Comparison of ENCODE assay signal across 1 cellular context in genomic region chr11:124898711-124899110, GRCh38.
A peak's percentile ranks its signal among the peaks of the same experiment; 100 is the strongest.
TF ChIP-seq lines count a peak whose summit lies in the region.

No MANE protein-coding gene starts in this region.

TF ChIP-seq in HepG2, 621 proteins besides CTCF, POLR2A, EP300 and RAD21 (continued from another document and continues in another):
- no peak for TF ChIP-seq AHDC1 (CRISPR knock-in tag; IDR thresholded peaks at IDR 0.05; ENCODE audit: borderline replicate concordance)
- no peak for TF ChIP-seq ZSCAN20 (CRISPR knock-in tag; IDR thresholded peaks at IDR 0.05; ENCODE audit: borderline replicate concordance)
- no peak for TF ChIP-seq THRA (CRISPR knock-in tag; IDR thresholded peaks at IDR 0.05; ENCODE audit: borderline replicate concordance)
- TF ChIP-seq ZSCAN30 (CRISPR knock-in tag; IDR thresholded peaks at IDR 0.05), result no peak
- no peak for TF ChIP-seq NR0B2 (CRISPR knock-in tag; IDR thresholded peaks at IDR 0.05)
- TF ChIP-seq SRSF1 (optimal IDR thresholded peaks at IDR 0.05; ENCODE audit: low read depth, low read length), result no peak
- no peak for TF ChIP-seq ZIK1 (CRISPR knock-in tag; IDR thresholded peaks at IDR 0.05; ENCODE audit: borderline replicate concordance, low read depth)
- TF ChIP-seq SMARCC2 (IDR thresholded peaks at IDR 0.05), result no peak
- no peak for TF ChIP-seq ZNF383 (CRISPR knock-in tag; IDR thresholded peaks at IDR 0.05; ENCODE audit: borderline replicate concordance)
- no peak for TF ChIP-seq ZNF883 (CRISPR knock-in tag; IDR thresholded peaks at IDR 0.05; ENCODE audit: not compliant biosample characterization)
- TF ChIP-seq GZF1 (CRISPR knock-in tag; IDR thresholded peaks at IDR 0.05), result no peak
- TF ChIP-seq CEBPB (IDR thresholded peaks at IDR 0.05; ENCODE audit: borderline replicate concordance, low read depth, low read length), result no peak
- no peak for TF ChIP-seq PCBP2 (optimal IDR thresholded peaks at IDR 0.05; ENCODE audit: low read depth, low read length, poor library complexity, severe bottlenecking)
- no peak for TF ChIP-seq PRMT3 (CRISPR knock-in tag; IDR thresholded peaks at IDR 0.05; ENCODE audit: borderline replicate concordance, low read depth)
- TF ChIP-seq NR2F1 (CRISPR knock-in tag; IDR thresholded peaks at IDR 0.05), result no peak
- TF ChIP-seq ZNF460 (CRISPR knock-in tag; IDR thresholded peaks at IDR 0.05; ENCODE audit: borderline replicate concordance), result no peak
- no peak for TF ChIP-seq NFKBIZ (CRISPR knock-in tag; IDR thresholded peaks at IDR 0.05)
- TF ChIP-seq ZNF33A (CRISPR knock-in tag; IDR thresholded peaks at IDR 0.05; ENCODE audit: borderline replicate concordance), result no peak
- no peak for TF ChIP-seq HOXA9 (CRISPR knock-in tag; IDR thresholded peaks at IDR 0.05; ENCODE audit: borderline replicate concordance)
- no peak for TF ChIP-seq REPIN1 (CRISPR knock-in tag; IDR thresholded peaks at IDR 0.05; ENCODE audit: borderline replicate concordance, low read depth)
- TF ChIP-seq KMT2B (CRISPR knock-in tag; IDR thresholded peaks at IDR 0.05), result no peak
- no peak for TF ChIP-seq ZNF782 (CRISPR knock-in tag; IDR thresholded peaks at IDR 0.05; ENCODE audit: borderline replicate concordance)
- peak; percentile 68; the same call in 1 of the 2 replicates for TF ChIP-seq SKIL (CRISPR knock-in tag; IDR thresholded peaks at IDR 0.05; ENCODE audit: borderline replicate concordance)
- TF ChIP-seq FOXA1 (IDR thresholded peaks at IDR 0.05), result no peak
- peak; percentile 29; the same call in 1 of the 2 replicates for TF ChIP-seq FOXA1 (CRISPR knock-in tag; IDR thresholded peaks at IDR 0.05)
- no peak for TF ChIP-seq ZNF10 (CRISPR knock-in tag; IDR thresholded peaks at IDR 0.05; ENCODE audit: borderline replicate concordance, low read depth)
- peak; percentile 35; the same call in 1 of the 2 replicates for TF ChIP-seq TARDBP (CRISPR knock-in tag; IDR thresholded peaks at IDR 0.05)
- TF ChIP-seq ESRRA (CRISPR knock-in tag; IDR thresholded peaks at IDR 0.05; ENCODE audit: low read depth), result no peak
- no peak for TF ChIP-seq ZNF235 (CRISPR knock-in tag; IDR thresholded peaks at IDR 0.05; ENCODE audit: borderline replicate concordance)
- no peak for TF ChIP-seq CERS6 (CRISPR knock-in tag; IDR thresholded peaks at IDR 0.05)
- TF ChIP-seq IKZF5 (CRISPR knock-in tag; IDR thresholded peaks at IDR 0.05), result no peak
- no peak for TF ChIP-seq SP2 (CRISPR knock-in tag; IDR thresholded peaks at IDR 0.05)
- no peak for TF ChIP-seq ZNF768 (CRISPR knock-in tag; IDR thresholded peaks at IDR 0.05)
- no peak for TF ChIP-seq ZNF18 (CRISPR knock-in tag; IDR thresholded peaks at IDR 0.05; ENCODE audit: insufficient replicate concordance)
- peak; percentile 78 for TF ChIP-seq ZSCAN25 (CRISPR knock-in tag; IDR thresholded peaks at IDR 0.05)
- TF ChIP-seq TCF7 (IDR thresholded peaks at IDR 0.05; ENCODE audit: low read depth), result no peak
- no peak for TF ChIP-seq NFRKB (IDR thresholded peaks at IDR 0.05)
- no peak for TF ChIP-seq MIER3 (CRISPR knock-in tag; IDR thresholded peaks at IDR 0.05; ENCODE audit: borderline replicate concordance)
- TF ChIP-seq ZBTB37 (CRISPR knock-in tag; IDR thresholded peaks at IDR 0.05), result no peak
- no peak for TF ChIP-seq ZNF670 (CRISPR knock-in tag; IDR thresholded peaks at IDR 0.05; ENCODE audit: borderline replicate concordance)
- no peak for TF ChIP-seq ZNF761 (CRISPR knock-in tag; conservative IDR thresholded peaks at IDR 0.05)
- no peak for TF ChIP-seq ZNF777 (CRISPR knock-in tag; IDR thresholded peaks at IDR 0.05)
- no peak for TF ChIP-seq FOXM1 (CRISPR knock-in tag; IDR thresholded peaks at IDR 0.05)
- TF ChIP-seq HES4 (CRISPR knock-in tag; IDR thresholded peaks at IDR 0.05; ENCODE audit: borderline replicate concordance), result no peak
- no peak for TF ChIP-seq RBM22 (optimal IDR thresholded peaks at IDR 0.05; ENCODE audit: low read length)
- no peak for TF ChIP-seq XBP1 (CRISPR knock-in tag; IDR thresholded peaks at IDR 0.05)
- TF ChIP-seq PHF8 (CRISPR knock-in tag; IDR thresholded peaks at IDR 0.05), result no peak
- no peak for TF ChIP-seq PREB (CRISPR knock-in tag; IDR thresholded peaks at IDR 0.05)
- TF ChIP-seq HNF1B (CRISPR knock-in tag; IDR thresholded peaks at IDR 0.05), result peak; percentile 65
- peak; percentile 91 for TF ChIP-seq RARA (CRISPR knock-in tag; IDR thresholded peaks at IDR 0.05)
